20 cellular contexts compared by ENCODE assay signal in the genomic region with DNA sequence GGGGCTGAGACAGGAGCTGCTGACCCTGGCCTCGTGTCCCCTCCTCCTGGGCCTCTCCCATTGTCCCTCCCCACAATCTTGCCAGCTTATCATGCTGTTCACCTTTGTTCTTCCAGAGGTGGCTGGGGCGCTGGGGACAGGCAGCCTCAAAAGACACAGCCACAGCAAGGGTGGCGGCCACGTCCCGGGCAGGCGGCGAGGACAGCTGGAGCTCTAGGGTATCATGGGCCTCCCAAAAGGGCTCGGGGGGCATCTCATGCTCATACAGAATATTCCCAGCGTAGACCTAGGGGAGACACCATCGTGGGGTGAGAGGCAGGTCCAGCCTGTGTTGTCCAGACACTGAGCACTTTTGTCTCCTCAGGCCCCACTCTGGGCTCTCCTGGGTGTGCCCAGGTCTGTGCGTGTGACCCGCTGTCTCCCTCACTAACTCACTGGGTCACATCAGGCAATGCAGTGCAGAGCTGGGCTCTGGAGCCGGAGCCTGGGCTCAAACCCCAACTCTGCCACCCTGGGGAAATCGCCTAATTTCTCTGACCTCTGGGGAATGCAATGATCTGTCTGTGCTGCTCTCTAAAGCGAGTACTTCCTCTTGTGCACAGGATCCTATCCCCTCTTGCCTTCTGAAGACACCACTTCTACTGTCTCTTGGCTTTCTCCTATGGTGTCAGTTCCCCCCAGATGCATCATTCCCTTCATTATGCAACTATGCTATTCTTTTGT. TPM values are rescaled to one million over a fixed set of nuclear protein-coding genes. Genes with fewer than 3 reads are reported as not detected.
DNase-seq lines count a peak whose midpoint lies in the region; ATAC-seq, FAIRE-seq and TF ChIP-seq lines count a peak whose summit lies in the region.
"Had no signal": no experiment of that assay in that cellular context is flagged by ENCODE, and none has a peak within 500 bp of the region (broad histone marks: within the 10 kb centered on the region; RNA-seq: fewer than 3 reads in every experiment).

No MANE protein-coding gene starts in this region.

- H3K4ac ChIP-seq in mesenchymal stem cell (ENCODE audit: low read depth in 1 of 2, low read length in 2 of 2), result no peak overlapping the region

- H4K91ac ChIP-seq in mesenchymal stem cell (ENCODE audit: low read length), result no peak overlapping the region

- WGBS in mesenchymal stem cell, result 93% methylated on average over 15 of the region's 15 CpGs
- 39 to 70% (median 62%) methylated on average over 15 of the region's 15 CpGs for WGBS in small intestine, 3 donors

- H3K27me3 Mint-ChIP-seq in HFFc6 (ENCODE audit: insufficient read depth), result peaks cover 18% of the 10 kb centered on the region

- DNase-seq in HFFc6, result no peak
- peak; percentile 78 for DNase-seq in NB4 (ENCODE audit: low read depth)
- no peak for DNase-seq in mesenchymal stem cell
- peak; percentile 48 for DNase-seq in small intestine
- no peak for DNase-seq in retina
- no peak for DNase-seq in T-helper 2 cell
- no peak for DNase-seq in activated CD4-positive, alpha-beta T cell treated with anti-CD3 and anti-CD28 coated beads, Interleukin-2, amount 50 U/mL, for 1 hour
- DNase-seq: ACHN, DMS79 treated with DMSO at 0.1 percent for 48 hours, NCI-H1092, NCI-H1436 treated with DMSO at 0.1 percent for 48 hours, NCI-H2081, NCI-H2171 treated with DMSO at 0.1 percent for 48 hours, NCI-H446 treated with DMSO at 0.1 percent for 48 hours, NCI-H69 had no signal

- H2BK120ac ChIP-seq in mesenchymal stem cell (ENCODE audit: low read depth, low read length), result no peak overlapping the region

- no peak for ATAC-seq in HG03159 (IDR thresholded peaks at IDR 0.05; ENCODE audit: unreplicated experiment)
- ATAC-seq: K562, Panc1 had no signal

- H3K4me2 ChIP-seq in mesenchymal stem cell (ENCODE audit: low read length, poor library complexity, severe bottlenecking), result no peak overlapping the region

- no peak overlapping the region for H3K27ac ChIP-seq in mesenchymal stem cell (ENCODE audit: low read length, poor library complexity, severe bottlenecking)
- H3K27ac ChIP-seq in small intestine (ENCODE audit: low read depth in 1 of 2, low read length in 1 of 2), result no peak overlapping the region

- no peak overlapping the region for H3K4me3 ChIP-seq in NB4 (ENCODE audit: low read depth, low read length)
- H3K4me3 ChIP-seq in mesenchymal stem cell (ENCODE audit: insufficient read depth in 1 of 2, low read depth in 1 of 2, low read length in 2 of 2), result no peak overlapping the region
- no peak overlapping the region for H3K4me3 ChIP-seq in small intestine (ENCODE audit: low read depth in 1 of 2, low read length in 2 of 2)
- H3K4me3 ChIP-seq: K562 had no signal

- peaks cover 22 to 49% of the 10 kb centered on the region in 2 experiments for H3K36me3 ChIP-seq in mesenchymal stem cell (ENCODE audit: control insufficient read depth in 1 of 2, insufficient read depth in 2 of 2, low read depth in 1 of 2, low read length in 2 of 2)
- no peaks in the 10 kb centered on the region for H3K36me3 ChIP-seq in small intestine (ENCODE audit: control insufficient read depth in 2 of 2, insufficient read depth in 2 of 2, low read length in 2 of 2)

- TF ChIP-seq POLR2A in NB4 (IDR thresholded peaks at IDR 0.05; ENCODE audit: extremely low read depth, insufficient read length), result no peak

- H3K36me3 Mint-ChIP-seq in HFFc6 (ENCODE audit: low read depth), result peaks cover 12% of the 10 kb centered on the region
- H3K36me3 Mint-ChIP-seq: CD14-positive monocyte had no signal

- H3K9ac ChIP-seq in mesenchymal stem cell (ENCODE audit: low read length), result no peak overlapping the region

- H3K27me3 ChIP-seq in mesenchymal stem cell (ENCODE audit: control insufficient read depth in 1 of 2, insufficient read depth in 1 of 2, low read length in 2 of 2) (no peaks in the 10 kb centered on the region), small intestine (ENCODE audit: control insufficient read depth in 2 of 2, insufficient read depth in 2 of 2, low read length in 2 of 2) (no peaks in the 10 kb centered on the region)

- no peak overlapping the region for H2AFZ ChIP-seq in mesenchymal stem cell (ENCODE audit: low read depth, low read length)

- no peak overlapping the region for H3K4me3 Mint-ChIP-seq in HFFc6
- H3K4me3 Mint-ChIP-seq: CD14-positive monocyte had no signal

- no peaks in the 10 kb centered on the region for H3K9me3 Mint-ChIP-seq in HFFc6
- H3K9me3 Mint-ChIP-seq: CD14-positive monocyte had no signal

- H3K9me3 ChIP-seq in mesenchymal stem cell (ENCODE audit: control insufficient read depth, low read length), result no peaks in the 10 kb centered on the region
- H3K9me3 ChIP-seq in small intestine (ENCODE audit: control insufficient read depth, low read depth), result no peaks in the 10 kb centered on the region

- H2BK12ac ChIP-seq in mesenchymal stem cell (ENCODE audit: low read length in 2 of 2), result no peak overlapping the region

- peak overlapping the region; percentile 8 for H2BK15ac ChIP-seq in mesenchymal stem cell (ENCODE audit: low read depth, poor library complexity, severe bottlenecking)

- H3K14ac ChIP-seq in mesenchymal stem cell (ENCODE audit: low read length in 2 of 2), result no peak overlapping the region

- FAIRE-seq in small intestine (lab: Jason Lieb, UNC), result no peak
- FAIRE-seq: H1, K562 had no signal

- H3K23ac ChIP-seq in mesenchymal stem cell (ENCODE audit: low read length in 2 of 2), result no peak overlapping the region

- H4K8ac ChIP-seq in mesenchymal stem cell (ENCODE audit: low read length), result no peak overlapping the region

- H3K27ac Mint-ChIP-seq in HFFc6, result peak overlapping the region; percentile 32; the same call in 1 of the 2 replicates
- H3K27ac Mint-ChIP-seq: CD14-positive monocyte had no signal

- H2AK5ac ChIP-seq in mesenchymal stem cell (ENCODE audit: low read length, severe bottlenecking), result no peak overlapping the region

- TF ChIP-seq CTCF in HFFc6 (IDR thresholded peaks at IDR 0.05), result no peak
- TF ChIP-seq CTCF in NB4 (IDR thresholded peaks at IDR 0.05; ENCODE audit: low read depth, low read length), result no peak

- H3K79me1 ChIP-seq in mesenchymal stem cell (replicated peaks; ENCODE audit: low read length, poor library complexity, severe bottlenecking), result peaks cover 14% of the 10 kb centered on the region

- no peak overlapping the region for H2BK5ac ChIP-seq in mesenchymal stem cell (ENCODE audit: low read depth, low read length, poor library complexity, severe bottlenecking)

- peaks cover 25% of the 10 kb centered on the region for H3K4me1 Mint-ChIP-seq in HFFc6 (ENCODE audit: low read depth)
- H3K4me1 Mint-ChIP-seq: CD14-positive monocyte had no signal

- H3K18ac ChIP-seq in mesenchymal stem cell (ENCODE audit: low read depth in 1 of 2, low read length in 2 of 2), result no peak overlapping the region

- H3K4me1 ChIP-seq in mesenchymal stem cell (ENCODE audit: control insufficient read depth, insufficient read depth, low read depth, low read length), result peaks cover 22% of the 10 kb centered on the region
- H3K4me1 ChIP-seq in small intestine (ENCODE audit: control insufficient read depth in 2 of 2, insufficient read depth in 1 of 2, low read depth in 1 of 2, low read length in 1 of 2), result no peaks in the 10 kb centered on the region

RNA-seq across cellular contexts. Expression of a gene that starts 30.1 kb away (rescaled TPM):
- total RNA-seq in HFFc6 (2021; fragmentation: NEBNext Ultra II Directional; extraction: Animal tissue kit (Norgen Biotek cat#: 25700)), result 10 to 100 TPM; 23.3 to 28.1 (median 25.3) TPM
- 23.0 TPM for polyA plus RNA-seq in mesenchymal stem cell (2013, experiment 1 of 2)
- 22.6 TPM for polyA plus RNA-seq in mesenchymal stem cell (2013, experiment 2 of 2)
- polyA plus RNA-seq in small intestine, result 10 to 100 TPM; 11.0 to 18.0 (median 12.4) TPM

RNA-seq across cellular contexts. Expression of a gene that starts 34.9 kb away (rescaled TPM):
- total RNA-seq in HFFc6 (2021; fragmentation: NEBNext Ultra II Directional; extraction: Animal tissue kit (Norgen Biotek cat#: 25700)), result 100 to 1,000 TPM in 1 of 6 experiments, 10 to 100 TPM in 5; 81.2 to 111 (median 95.7) TPM
- 12.4 TPM for polyA plus RNA-seq in mesenchymal stem cell (2013, experiment 1 of 2)
- 11.3 TPM for polyA plus RNA-seq in mesenchymal stem cell (2013, experiment 2 of 2)
- polyA plus RNA-seq in small intestine, result 1 to 10 TPM in 1 of 3 donors, under 1 TPM in 2; 0.22 to 7.2 (median 0.54) TPM
- polyA plus RNA-seq: CD14-positive monocyte had no signal

RNA-seq across cellular contexts. Expression of a gene that starts 37.7 kb away (rescaled TPM):
- 10 to 100 TPM; 55.1 to 62.9 (median 58.7) TPM for total RNA-seq in HFFc6 (2021; fragmentation: NEBNext Ultra II Directional; extraction: Animal tissue kit (Norgen Biotek cat#: 25700))
- polyA plus RNA-seq in mesenchymal stem cell (2013, experiment 1 of 2), result 49.0 TPM
- polyA plus RNA-seq in mesenchymal stem cell (2013, experiment 2 of 2), result 48.8 TPM
- 100 to 1,000 TPM in 1 of 3 donors, 10 to 100 TPM in 2; 93.2 to 139 (median 93.3) TPM for polyA plus RNA-seq in small intestine

RNA-seq across cellular contexts. Expression of a gene that starts 52.2 kb away (rescaled TPM):
- 10 to 100 TPM; 22.5 to 28.4 (median 25.1) TPM for total RNA-seq in HFFc6 (2021; fragmentation: NEBNext Ultra II Directional; extraction: Animal tissue kit (Norgen Biotek cat#: 25700))
- 21.7 TPM for polyA plus RNA-seq in mesenchymal stem cell (2013, experiment 1 of 2)
- 20.5 TPM for polyA plus RNA-seq in mesenchymal stem cell (2013, experiment 2 of 2)
- polyA plus RNA-seq in small intestine, result 10 to 100 TPM; 19.5 to 24.6 (median 22.1) TPM

Comparison
In these comparisons a context has a peak if more than half of its experiments do, and no peak if none do; other contexts are left out.
1. DNase-seq: peak in NB4 (single experiment) and small intestine (single experiment); none in HFFc6 (single experiment), mesenchymal stem cell (single experiment), retina (single experiment), T-helper 2 cell (0 of 5) and activated CD4-positive, alpha-beta T cell treated with anti-CD3 and anti-CD28 coated beads, Interleukin-2, amount 50 U/mL, for 1 hour (single experiment).